In genomic region chr20:17680836-17681740, GRCh38 we compare ENCODE assay signal across 8 cellular contexts. TPM values are rescaled to one million over a fixed set of nuclear protein-coding genes. Genes with fewer than 3 reads are reported as not detected.
DNase-seq lines count a peak whose midpoint lies in the region; ATAC-seq and TF ChIP-seq lines count a peak whose summit lies in the region.

No MANE protein-coding gene starts in this region.

- no peaks in the 10 kb centered on the region for H3K9me3 Mint-ChIP-seq in activated T-cell treated with anti-CD3 and anti-CD28 coated beads, Interleukin-2, amount 50 U/mL, for 4 hours

- H3K4me3 ChIP-seq in BE2C (ENCODE audit: low read depth, low read length) (peak overlapping the region; percentile 61), muscle layer of colon (ENCODE audit: low read depth in 1 of 2, low read length in 2 of 2) (peak overlapping the region; percentile 75 to 84)

- H3K27me3 Mint-ChIP-seq in activated T-cell treated with anti-CD3 and anti-CD28 coated beads, Interleukin-2, amount 50 U/mL, for 4 hours (ENCODE audit: low read depth), result peaks cover 23% of the 10 kb centered on the region

- peak overlapping the region; percentile 77 for H3K9ac ChIP-seq in muscle layer of colon (ENCODE audit: low read length)

- H3K36me3 Mint-ChIP-seq in activated T-cell treated with anti-CD3 and anti-CD28 coated beads, Interleukin-2, amount 50 U/mL, for 4 hours (ENCODE audit: insufficient read depth), result peaks cover 1% of the 10 kb centered on the region

- ATAC-seq in GM19025 (IDR thresholded peaks at IDR 0.05; ENCODE audit: low read depth, unreplicated experiment) (peak; percentile 29), HG03354 (IDR thresholded peaks at IDR 0.05; ENCODE audit: poor library complexity, severe bottlenecking, unreplicated experiment) (peak; percentile 50), esophagus mucosa (peak; percentile 43)
- peak; percentile 30 to 41 for ATAC-seq in activated T-cell treated with anti-CD3 and anti-CD28 coated beads, Interleukin-2, amount 50 U/mL, for 4 hours

- H3K36me3 ChIP-seq in BE2C, result no peaks in the 10 kb centered on the region
- no peaks in the 10 kb centered on the region for H3K36me3 ChIP-seq in muscle layer of colon (ENCODE audit: insufficient read depth, low read length)

- peak; percentile 89 for DNase-seq in BE2C
- peak; percentile 80 for DNase-seq in OCI-M1 (lab: John Stamatoyannopoulos, UW)
- DNase-seq in activated T-cell treated with anti-CD3 and anti-CD28 coated beads, Interleukin-2, amount 50 U/mL, for 4 hours, result peak; percentile 76
- peak; percentile 54 to 61 for DNase-seq in stimulated activated CD8-positive, alpha-beta memory T cell treated with anti-CD3 and anti-CD28 coated beads, Interleukin-7, amount 100 ng/mL, for 1 hour (ENCODE audit: low read depth in 2 of 2)

- H3K4me1 ChIP-seq in BE2C (no peaks in the 10 kb centered on the region), muscle layer of colon (ENCODE audit: insufficient read depth, low read length) (peaks cover 21% of the 10 kb centered on the region)

- H3K4me1 Mint-ChIP-seq in activated T-cell treated with anti-CD3 and anti-CD28 coated beads, Interleukin-2, amount 50 U/mL, for 4 hours (ENCODE audit: low read depth), result peaks cover 18% of the 10 kb centered on the region

- peak overlapping the region; percentile 93 for H3K27ac ChIP-seq in muscle layer of colon (ENCODE audit: low read depth, low read length)

- TF ChIP-seq CTCF in BE2C (IDR thresholded peaks at IDR 0.05; ENCODE audit: low read depth, low read length), result peak; percentile 47

- H3K9me3 ChIP-seq in BE2C (no peaks in the 10 kb centered on the region), muscle layer of colon (ENCODE audit: low read length) (no peaks in the 10 kb centered on the region)

- peak overlapping the region; percentile 81 for H3K4me3 Mint-ChIP-seq in activated T-cell treated with anti-CD3 and anti-CD28 coated beads, Interleukin-2, amount 50 U/mL, for 4 hours

- peaks cover 21% of the 10 kb centered on the region for H3K27me3 ChIP-seq in BE2C
- no peaks in the 10 kb centered on the region for H3K27me3 ChIP-seq in muscle layer of colon (ENCODE audit: control insufficient read depth in 1 of 2, insufficient read depth in 2 of 2, low read length in 2 of 2)

RNA-seq across cellular contexts. Expression of gene RRBP1, which starts 1.0 kb away (rescaled TPM):
- 18.2 TPM for polyA plus RNA-seq in BE2C (2012; ENCODE audit: insufficient read depth, insufficient read length, low read depth)
- 10 to 100 TPM; 25.5 to 32.3 (median 27.0) TPM for total RNA-seq in activated T-cell treated with anti-CD3 and anti-CD28 coated beads, Interleukin-2, amount 50 U/mL, for 4 hours
- 74.5 TPM for total RNA-seq in esophagus mucosa

RNA-seq across cellular contexts. Expression of gene BANF2, which starts 18.7 kb away (rescaled TPM):
- not detected for polyA plus RNA-seq in BE2C (2012; ENCODE audit: insufficient read depth, insufficient read length, low read depth)
- total RNA-seq in activated T-cell treated with anti-CD3 and anti-CD28 coated beads, Interleukin-2, amount 50 U/mL, for 4 hours, result not detected
- not detected for total RNA-seq in esophagus mucosa

Comparison
In these comparisons a context has a peak if more than half of its experiments do, and no peak if none do; other contexts are left out.
1. Peak in every context shown above with its lines: DNase-seq, ATAC-seq, H3K4me3 ChIP-seq and H3K27ac ChIP-seq.